Comparison of ENCODE assay signal across 10 cellular contexts in genomic region chr11:95577716-95578460, GRCh38.
DNase-seq lines count a peak whose midpoint lies in the region; ATAC-seq, FAIRE-seq and TF ChIP-seq lines count a peak whose summit lies in the region.
"Had no signal": no experiment of that assay in that cellular context is flagged by ENCODE, and none has a peak within 500 bp of the region (broad histone marks: within the 10 kb centered on the region; RNA-seq: fewer than 3 reads in every experiment).

No MANE protein-coding gene starts in this region.

- H3K4me1 ChIP-seq in keratinocyte (ENCODE audit: control insufficient read depth, extremely low read depth, insufficient read depth, low read length) (peaks cover 14% of the 10 kb centered on the region), spleen (no peaks in the 10 kb centered on the region)

- no peaks in the 10 kb centered on the region for H3K27me3 Mint-ChIP-seq in activated T-helper 2 cell treated with anti-CD3 and anti-CD28 coated beads, Interferon-gamma antibody, Interleukin-2, Interleukin-4, amounts not matched to agents 10 μg/mL and 5 μg/mL and 100 μg/mL, durations not matched to agents 14 hours and 24 hours and 36 hours (ENCODE audit: low read depth)
- no peaks in the 10 kb centered on the region for H3K27me3 Mint-ChIP-seq in endothelial cell (ENCODE audit: unreplicated experiment)

- H3K79me2 ChIP-seq in keratinocyte (ENCODE audit: control insufficient read depth, insufficient read depth, low read length): no peaks in the 10 kb centered on the region

- peaks cover under 1% of the 10 kb centered on the region for H3K36me3 Mint-ChIP-seq in activated T-helper 2 cell treated with anti-CD3 and anti-CD28 coated beads, Interferon-gamma antibody, Interleukin-2, Interleukin-4, amounts not matched to agents 10 μg/mL and 5 μg/mL and 100 μg/mL, durations not matched to agents 14 hours and 24 hours and 36 hours (ENCODE audit: low read depth)
- H3K36me3 Mint-ChIP-seq in endothelial cell (ENCODE audit: low read depth, unreplicated experiment): no peaks in the 10 kb centered on the region

- peaks cover 16% of the 10 kb centered on the region for H3K9me3 Mint-ChIP-seq in activated T-helper 2 cell treated with anti-CD3 and anti-CD28 coated beads, Interferon-gamma antibody, Interleukin-2, Interleukin-4, amounts not matched to agents 10 μg/mL and 5 μg/mL and 100 μg/mL, durations not matched to agents 14 hours and 24 hours and 36 hours
- H3K9me3 Mint-ChIP-seq in endothelial cell (ENCODE audit: unreplicated experiment): no peaks in the 10 kb centered on the region

- no peak for TF ChIP-seq CTCF in HFF-Myc (IDR thresholded peaks at IDR 0.05; ENCODE audit: low read depth, low read length, missing control alignments)
- no peak for TF ChIP-seq CTCF in keratinocyte (optimal IDR thresholded peaks at IDR 0.05 in 1 of 3, IDR thresholded peaks at IDR 0.05 in 1 of 3, conservative IDR thresholded peaks at IDR 0.05 in 1 of 3; ENCODE audit: extremely low read depth in 1 of 3, insufficient read depth in 2 of 3, low read length in 3 of 3)
- TF ChIP-seq CTCF in spleen (IDR thresholded peaks at IDR 0.05 in 8 of 11, conservative IDR thresholded peaks at IDR 0.05 in 3 of 11): no peak
- no peak for TF ChIP-seq CTCF in endothelial cell (IDR thresholded peaks at IDR 0.05; ENCODE audit: unreplicated experiment)

- no peak for ATAC-seq in HG02884 (IDR thresholded peaks at IDR 0.05; ENCODE audit: unreplicated experiment)

- H3K9me3 ChIP-seq in keratinocyte (ENCODE audit: control insufficient read depth, low read depth, low read length) (no peaks in the 10 kb centered on the region), spleen (no peaks in the 10 kb centered on the region)

- peak overlapping the region; percentile 58 for H3K27ac ChIP-seq in keratinocyte (ENCODE audit: control insufficient read depth, insufficient read depth, low read length)
- H3K27ac ChIP-seq in spleen: no peak overlapping the region

- H4K20me1 ChIP-seq in keratinocyte (ENCODE audit: control insufficient read depth, extremely low read depth, insufficient read depth, low read length): no peaks in the 10 kb centered on the region

- H3K9ac ChIP-seq in keratinocyte (ENCODE audit: control insufficient read depth, extremely low read depth, insufficient read depth, low read length): no peak overlapping the region

- H3K9me1 ChIP-seq in keratinocyte (ENCODE audit: control insufficient read depth, extremely low read depth, insufficient read depth, low read length): no peaks in the 10 kb centered on the region

- H3K4me3 ChIP-seq in HFF-Myc (replicated peaks; ENCODE audit: low read depth, low read length) (no peak overlapping the region), keratinocyte (ENCODE audit: control insufficient read depth in 2 of 3, extremely low read depth in 1 of 3, insufficient read depth in 2 of 3, low read depth in 1 of 3, low read length in 3 of 3) (no peak overlapping the region), spleen (no peak overlapping the region)

- H3K27ac Mint-ChIP-seq in activated T-helper 2 cell treated with anti-CD3 and anti-CD28 coated beads, Interferon-gamma antibody, Interleukin-2, Interleukin-4, amounts not matched to agents 10 μg/mL and 5 μg/mL and 100 μg/mL, durations not matched to agents 14 hours and 24 hours and 36 hours: peak overlapping the region; percentile 32
- H3K27ac Mint-ChIP-seq in endothelial cell (ENCODE audit: unreplicated experiment): no peak overlapping the region

- no peaks in the 10 kb centered on the region for H3K27me3 ChIP-seq in keratinocyte (ENCODE audit: control insufficient read depth, extremely low read depth, insufficient read depth, low read length)
- no peaks in the 10 kb centered on the region for H3K27me3 ChIP-seq in spleen (replicated peaks in 1 of 7)

- intact Hi-C loops in activated T-helper 2 cell treated with anti-CD3 and anti-CD28 coated beads, Interferon-gamma antibody, Interleukin-2, Interleukin-4, amounts not matched to agents 10 μg/mL and 5 μg/mL and 100 μg/mL, durations not matched to agents 14 hours and 24 hours and 36 hours (cut with micrococcal nuclease): loop anchor here (2.0 kb wide), 1 partner anchor 21 kb away; no protein-coding TSS in a partner anchor
- intact Hi-C loops in spleen (cut with DNase I; ENCODE audit: low total_unique reads): no loop called here

- peak overlapping the region; percentile 42 for H3K4me2 ChIP-seq in keratinocyte (ENCODE audit: control insufficient read depth, extremely low read depth, insufficient read depth, low read depth, low read length)

- peaks cover 15% of the 10 kb centered on the region for H3K4me1 Mint-ChIP-seq in activated T-helper 2 cell treated with anti-CD3 and anti-CD28 coated beads, Interferon-gamma antibody, Interleukin-2, Interleukin-4, amounts not matched to agents 10 μg/mL and 5 μg/mL and 100 μg/mL, durations not matched to agents 14 hours and 24 hours and 36 hours (ENCODE audit: low read depth)
- H3K4me1 Mint-ChIP-seq in endothelial cell (ENCODE audit: unreplicated experiment): no peaks in the 10 kb centered on the region

- DNase-seq in DMS53 (lab: John Stamatoyannopoulos, UW): peak; percentile 57
- DNase-seq in HFF-Myc (ENCODE audit: extremely low read depth, low read depth): peak; percentile 49
- DNase-seq in activated T-helper 2 cell treated with anti-CD3 and anti-CD28 coated beads, Interferon-gamma antibody, Interleukin-2, Interleukin-4, amounts not matched to agents 10 μg/mL and 5 μg/mL and 100 μg/mL, durations not matched to agents 14 hours and 24 hours and 36 hours (ENCODE audit: low spot score): no peak
- peak; percentile 33 for DNase-seq in keratinocyte (ENCODE audit: low read depth, low spot score)
- DNase-seq in spleen: no peak
- no peak for DNase-seq in endothelial cell (ENCODE audit: low spot score)
- no peak for DNase-seq in cerebellum (ENCODE audit: low spot score)
- DNase-seq: activated gamma-delta T cell, T-helper 2 cell had no signal

- H2AFZ ChIP-seq in keratinocyte (ENCODE audit: control insufficient read depth, low read length): peak overlapping the region; percentile 77

- 84 to 94% (median 93%) methylated on average over 2 of the region's 2 CpGs for WGBS in spleen, 5 donors

- H3K36me3 ChIP-seq in keratinocyte (ENCODE audit: control insufficient read depth in 2 of 2, extremely low read depth in 1 of 2, insufficient read depth in 2 of 2, low read length in 2 of 2) (no peaks in the 10 kb centered on the region), spleen (no peaks in the 10 kb centered on the region)

- dilution Hi-C loops in keratinocyte (cut with MboI; ENCODE audit: extremely low pct_ligation_motif_present, low sequenced_read_pairs): no loop called here

- no peak overlapping the region for H3K4me3 Mint-ChIP-seq in activated T-helper 2 cell treated with anti-CD3 and anti-CD28 coated beads, Interferon-gamma antibody, Interleukin-2, Interleukin-4, amounts not matched to agents 10 μg/mL and 5 μg/mL and 100 μg/mL, durations not matched to agents 14 hours and 24 hours and 36 hours (ENCODE audit: low read depth)
- H3K4me3 Mint-ChIP-seq in endothelial cell (ENCODE audit: unreplicated experiment): no peak overlapping the region

- peak; percentile 91 for FAIRE-seq in keratinocyte (lab: Jason Lieb, UNC)

- TF ChIP-seq POLR2A in spleen (IDR thresholded peaks at IDR 0.05): no peak

Comparison
In these comparisons a context has a peak if more than half of its experiments do, and no peak if none do; other contexts are left out.
1. DNase-seq: peak in DMS53 (single experiment), HFF-Myc (single experiment) and keratinocyte (single experiment); none in activated T-helper 2 cell treated with anti-CD3 and anti-CD28 coated beads, Interferon-gamma antibody, Interleukin-2, Interleukin-4, amounts not matched to agents 10 μg/mL and 5 μg/mL and 100 μg/mL, durations not matched to agents 14 hours and 24 hours and 36 hours (single experiment), spleen (single experiment), endothelial cell (single experiment) and cerebellum (single experiment).